24 cellular contexts compared by ENCODE assay signal in the genomic region with DNA sequence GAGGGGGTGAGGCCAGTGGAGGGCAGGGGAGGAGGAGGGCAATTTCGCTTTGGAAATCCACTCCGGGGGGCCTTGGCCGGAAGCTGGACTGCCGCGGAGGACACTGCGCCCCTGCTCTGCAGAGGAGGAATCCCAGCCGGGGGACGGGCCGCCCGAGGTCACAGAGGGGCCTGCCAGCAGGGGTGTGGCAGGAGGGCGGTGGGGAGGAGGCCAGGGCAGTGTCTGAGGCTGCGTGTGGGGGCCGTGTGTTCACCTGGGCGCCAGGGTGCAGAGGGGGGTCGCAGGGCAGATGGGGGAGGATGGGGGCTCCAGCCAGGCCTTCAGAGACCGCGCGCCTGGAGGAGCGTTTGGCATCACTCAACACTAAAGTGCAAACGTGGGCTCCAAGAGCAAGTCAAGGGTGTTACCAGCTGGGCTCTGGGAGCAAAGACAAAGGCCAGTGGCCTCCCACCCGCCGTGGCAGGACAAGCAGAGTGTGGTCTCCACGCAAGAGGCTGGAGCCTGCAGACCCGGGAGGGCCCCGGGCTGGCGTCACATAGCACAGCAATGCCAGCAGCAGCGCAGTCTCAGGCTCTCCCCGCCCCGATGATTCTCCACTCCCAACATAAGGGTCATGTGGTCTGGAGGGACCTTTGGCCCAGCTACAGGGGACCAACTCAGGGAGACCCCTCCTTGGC. TPM values are rescaled to one million over a fixed set of nuclear protein-coding genes. Genes with fewer than 3 reads are reported as not detected.
A peak's percentile ranks its signal among the peaks of the same experiment; 100 is the strongest.
DNase-seq lines count a peak whose midpoint lies in the region; ATAC-seq, FAIRE-seq and TF ChIP-seq lines count a peak whose summit lies in the region.
"Had no signal": no experiment of that assay in that cellular context is flagged by ENCODE, and none has a peak within 500 bp of the region (broad histone marks: within the 10 kb centered on the region; RNA-seq: fewer than 3 reads in every experiment).

No MANE protein-coding gene starts in this region.

- POLR2A ChIA-PET in HepG2 (lab: Yijun Ruan, JAX), result no interaction called here
- POLR2A ChIA-PET in K562 (lab: Yijun Ruan, JAX), result interaction anchor here (0.7 to 0.8 kb wide), 3 partner anchors 16 to 458 kb away, joined by 3 read pairs; no protein-coding TSS in a partner anchor

- H3K4me3 ChIP-seq in HepG2 (replicated peaks in 1 of 3; ENCODE audit: insufficient read depth in 1 of 3, low read depth in 2 of 3, low read length in 3 of 3) (peak overlapping the region in 1 of 3 experiments; percentile 29; a peak in 1 of 6 replicates), right lobe of liver (no peak overlapping the region), K562 (no peak overlapping the region), gastroesophageal sphincter (no peak overlapping the region), vagina (no peak overlapping the region), heart right ventricle (no peak overlapping the region)
- H3K4me3 ChIP-seq: SJCRH30 had no signal

- DNase-seq in HepG2 (ENCODE audit: low spot score), result no peak
- no peak for DNase-seq in right lobe of liver
- DNase-seq in K562 (ENCODE audit: extremely low read depth in 1 of 4, low spot score in 3 of 4), result peak in 2 of 4 experiments; percentile 62 to 65
- no peak for DNase-seq in vagina (ENCODE audit: extremely low spot score in 2 of 2)
- DNase-seq in heart right ventricle, result no peak
- DNase-seq: 8988T, ACHN, Calu3, DMS79 treated with DMSO at 0.1 percent for 48 hours, GF-D8, MM.1S, NCI-H2029, NCI-H446 treated with DMSO at 0.1 percent for 48 hours, NCI-H526, NCI-H82, SJCRH30 had no signal

- no peaks in the 10 kb centered on the region for H3K9me3 ChIP-seq in HepG2 (ENCODE audit: low read length)
- H3K9me3 ChIP-seq in right lobe of liver, result no peaks in the 10 kb centered on the region
- H3K9me3 ChIP-seq in K562 (replicated peaks; ENCODE audit: control insufficient read depth, insufficient read depth, low read depth, low read length), result 0 out of 2 replicates have a peak, but pooled peaks cover 3% of the 10 kb centered on the region
- H3K9me3 ChIP-seq in gastroesophageal sphincter, result no peaks in the 10 kb centered on the region
- H3K9me3 ChIP-seq in vagina, result no peaks in the 10 kb centered on the region
- no peaks in the 10 kb centered on the region for H3K9me3 ChIP-seq in heart right ventricle
- H3K9me3 ChIP-seq: SJCRH30 had no signal

- no peak overlapping the region for H3K27ac ChIP-seq in HepG2 (ENCODE audit: extremely low read length, insufficient read depth, low read length)
- no peak overlapping the region for H3K27ac ChIP-seq in right lobe of liver
- H3K27ac ChIP-seq in K562 (ENCODE audit: extremely low read depth, low read depth, low read length), result no peak overlapping the region
- no peak overlapping the region for H3K27ac ChIP-seq in gastroesophageal sphincter
- H3K27ac ChIP-seq in vagina, result peak overlapping the region; percentile 68
- H3K27ac ChIP-seq in heart right ventricle, result no peak overlapping the region
- H3K27ac ChIP-seq: KMS-11, SJCRH30 had no signal

- TF ChIP-seq RAD21 in HepG2 (CRISPR knock-in tag; IDR thresholded peaks at IDR 0.05) (no peak), K562 (CRISPR knock-in tag; conservative IDR thresholded peaks at IDR 0.05 in 1 of 2, IDR thresholded peaks at IDR 0.05 in 1 of 2) (no peak)

- H3K4me1 ChIP-seq in HepG2 (ENCODE audit: insufficient read depth, low read length), result peaks cover 55% of the 10 kb centered on the region
- no peaks in the 10 kb centered on the region for H3K4me1 ChIP-seq in right lobe of liver
- H3K4me1 ChIP-seq in K562 (replicated peaks in 1 of 2; ENCODE audit: control insufficient read depth in 2 of 2, insufficient read depth in 2 of 2, low read length in 2 of 2), result peaks cover 0 to 42% of the 10 kb centered on the region in 2 experiments; a peak in 3 of 5 replicates
- no peaks in the 10 kb centered on the region for H3K4me1 ChIP-seq in gastroesophageal sphincter
- H3K4me1 ChIP-seq in vagina, result peaks cover 8% of the 10 kb centered on the region
- H3K4me1 ChIP-seq in heart right ventricle, result no peaks in the 10 kb centered on the region
- H3K4me1 ChIP-seq: SJCRH30 had no signal

- TF ChIP-seq POLR2A in HepG2 (IDR thresholded peaks at IDR 0.05; ENCODE audit: insufficient read depth in 1 of 2, low read depth in 2 of 2, low read length in 2 of 2) (no peak), right lobe of liver (IDR thresholded peaks at IDR 0.05) (no peak), K562 (conservative IDR thresholded peaks at IDR 0.05) (no peak), gastroesophageal sphincter (IDR thresholded peaks at IDR 0.05) (no peak), vagina (IDR thresholded peaks at IDR 0.05) (no peak)

- H3K9ac ChIP-seq in HepG2 (ENCODE audit: insufficient read depth, low read depth, low read length) (no peak overlapping the region), K562 (ENCODE audit: insufficient read depth in 1 of 2, low read depth in 2 of 2, low read length in 2 of 2) (peak overlapping the region in 1 of 2 experiments; percentile 60; a peak in 2 of 4 replicates)
- H3K9ac ChIP-seq: KMS-11 had no signal

- WGBS in HepG2 (ENCODE audit: low lambda C conversion rate), result 75% methylated on average over 13 of the region's 29 CpGs
- 77% methylated on average over 7 of the region's 29 CpGs for WGBS in right lobe of liver (ENCODE audit: insufficient coverage, low coverage, low lambda C conversion rate, missing lambda C conversion rate)
- WGBS in K562 (ENCODE audit: insufficient coverage, low coverage, missing lambda C conversion rate), result 26% methylated on average over 29 of the region's 29 CpGs
- 69% methylated on average over 12 of the region's 29 CpGs; no CpG with 5 or more reads in 1 of the 2 donors for WGBS in gastroesophageal sphincter (ENCODE audit: low coverage in 1 of 2), 2 donors
- WGBS in heart right ventricle, 2 donors, result 76 to 82% methylated on average over 29 of the region's 29 CpGs

- H3K27me3 ChIP-seq in HepG2 (ENCODE audit: control insufficient read depth in 1 of 2, insufficient read depth in 2 of 2, low read length in 2 of 2), result peaks cover 0 to 3% of the 10 kb centered on the region in 2 experiments; a peak in 1 of 5 replicates
- H3K27me3 ChIP-seq in right lobe of liver, result no peaks in the 10 kb centered on the region
- H3K27me3 ChIP-seq in K562 (ENCODE audit: control insufficient read depth in 2 of 2, insufficient read depth in 2 of 2, low read length in 2 of 2), result peaks cover 68 to 78% of the 10 kb centered on the region in 2 experiments
- H3K27me3 ChIP-seq in gastroesophageal sphincter, result peaks cover 41% of the 10 kb centered on the region
- H3K27me3 ChIP-seq in vagina, result no peaks in the 10 kb centered on the region
- H3K27me3 ChIP-seq in heart right ventricle, result peaks cover 0 to 22% (median 0%) of the 10 kb centered on the region in 7 donors
- H3K27me3 ChIP-seq: SJCRH30 had no signal

- TF ChIP-seq EP300 in HepG2 (IDR thresholded peaks at IDR 0.05; ENCODE audit: low read depth in 2 of 2, low read length in 2 of 2), result no peak
- TF ChIP-seq EP300 in HepG2 (CRISPR knock-in tag; IDR thresholded peaks at IDR 0.05; ENCODE audit: borderline replicate concordance), result no peak
- no peak for TF ChIP-seq EP300 in K562 (IDR thresholded peaks at IDR 0.05; ENCODE audit: low read length)
- TF ChIP-seq EP300 in gastroesophageal sphincter (IDR thresholded peaks at IDR 0.05), result no peak

- no peaks in the 10 kb centered on the region for H3K9me1 ChIP-seq in K562 (ENCODE audit: control insufficient read depth, insufficient read depth, low read length)

- CTCF ChIA-PET in HepG2 (lab: Yijun Ruan, JAX; ENCODE audit: low intra/inter-chr PET ratio, low total read pairs) (no interaction called here), K562 (lab: Yijun Ruan, JAX; ENCODE audit: low intra/inter-chr PET ratio) (no interaction called here)

- H4K20me1 ChIP-seq in HepG2 (ENCODE audit: insufficient read depth, low read length), result no peaks in the 10 kb centered on the region
- H4K20me1 ChIP-seq in K562 (replicated peaks; ENCODE audit: control insufficient read depth, insufficient read depth, low read length), result peaks cover 8% of the 10 kb centered on the region; the same call in 1 of the 2 replicates

- no peak for ATAC-seq in HepG2
- no peak for ATAC-seq in right lobe of liver
- ATAC-seq in K562, result 0 out of 3 replicates have a peak, but pooled peaks have one; percentile 3
- ATAC-seq in gastroesophageal sphincter, result peak; percentile 22
- ATAC-seq in GM21528 (IDR thresholded peaks at IDR 0.05; ENCODE audit: low FRiP score, unreplicated experiment), result no peak
- no peak for ATAC-seq in heart right ventricle
- ATAC-seq in HG03565 (IDR thresholded peaks at IDR 0.05; ENCODE audit: unreplicated experiment), result no peak
- ATAC-seq: Panc1 had no signal

- FAIRE-seq in HepG2 (lab: Jason Lieb, UNC), result no peak
- FAIRE-seq in K562 (lab: Jason Lieb, UNC), result no peak
- FAIRE-seq: GM12892, H54, HTR-8/SVneo had no signal

- H3K36me3 ChIP-seq in HepG2 (replicated peaks in 1 of 2; ENCODE audit: control insufficient read depth in 1 of 2, insufficient read depth in 2 of 2, low read length in 2 of 2), result no peaks in the 10 kb centered on the region
- no peaks in the 10 kb centered on the region for H3K36me3 ChIP-seq in right lobe of liver
- H3K36me3 ChIP-seq in K562 (ENCODE audit: control insufficient read depth, insufficient read depth, low read length), result no peaks in the 10 kb centered on the region
- no peaks in the 10 kb centered on the region for H3K36me3 ChIP-seq in gastroesophageal sphincter
- H3K36me3 ChIP-seq in vagina, result no peaks in the 10 kb centered on the region
- H3K36me3 ChIP-seq in heart right ventricle, result no peaks in the 10 kb centered on the region
- H3K36me3 ChIP-seq: SJCRH30 had no signal

- intact Hi-C loops in HepG2 (cut with micrococcal nuclease; ENCODE audit: unreplicated experiment), result no loop called here
- intact Hi-C loops in right lobe of liver (cut with DNase I), result no loop called here
- intact Hi-C loops in K562 (cut with micrococcal nuclease), result no loop called here
- intact Hi-C loops in vagina (cut with DNase I), result no loop called here
- intact Hi-C loops in heart right ventricle (cut with DNase I), result no loop called here

- no TSS peak for BruUV-seq in HepG2 (replicated peaks; lab: Mats Ljungman, UMichigan)
- no TSS peak for BruUV-seq in K562 (replicated peaks; lab: Mats Ljungman, UMichigan)

- TF ChIP-seq CTCF in HepG2 (CRISPR knock-in tag; IDR thresholded peaks at IDR 0.05), result no peak
- no peak for TF ChIP-seq CTCF in right lobe of liver (IDR thresholded peaks at IDR 0.05)
- TF ChIP-seq CTCF in K562 (IDR thresholded peaks at IDR 0.05 in 2 of 3, conservative IDR thresholded peaks at IDR 0.05 in 1 of 3; ENCODE audit: insufficient read depth in 2 of 3, low read depth in 1 of 3, low read length in 3 of 3), result no peak
- no peak for TF ChIP-seq CTCF in gastroesophageal sphincter (IDR thresholded peaks at IDR 0.05)
- no peak for TF ChIP-seq CTCF in vagina (IDR thresholded peaks at IDR 0.05)
- TF ChIP-seq CTCF in heart right ventricle (IDR thresholded peaks at IDR 0.05), result no peak

- in situ Hi-C loops in HepG2 (cut with HindIII; ENCODE audit: extremely low pct_ligation_motif_present, low pct_unique_long_range_greater_than_20kb) (no loop called here), K562 (cut with MboI) (no loop called here)

- H2AFZ ChIP-seq in HepG2 (ENCODE audit: low read length), result no peak overlapping the region
- H2AFZ ChIP-seq in K562 (ENCODE audit: low read depth, low read length), result no peak overlapping the region

- H3K4me2 ChIP-seq in HepG2 (ENCODE audit: low read depth, low read length) (peak overlapping the region; percentile 86), K562 (ENCODE audit: insufficient read depth, low read length) (no peak overlapping the region)
- H3K4me2 ChIP-seq: KMS-11 had no signal

- H3K79me2 ChIP-seq in HepG2 (ENCODE audit: insufficient read depth, low read length) (no peaks in the 10 kb centered on the region), K562 (ENCODE audit: control insufficient read depth, insufficient read depth, low read length) (no peaks in the 10 kb centered on the region)

RNA-seq across cellular contexts. Expression of gene DNAJB6, which starts 45.3 kb away (rescaled TPM):
- total RNA-seq in HepG2 (2016; rRNA removed; fragmentation: Illumina TruSeq; extraction: Trizol), result 53.9 and 72.9 TPM in 2 replicates
- 51.7 and 58.5 TPM in 2 replicates for total RNA-seq in HepG2 (2016; cell fraction: cytosol; rRNA removed; fragmentation: Illumina TruSeq; extraction: Trizol; ENCODE audit: low read depth)
- total RNA-seq in HepG2 (2016; cell fraction: insoluble cytoplasmic fraction; rRNA removed; fragmentation: Illumina TruSeq; extraction: Trizol), result 57.3 and 66.0 TPM in 2 replicates
- total RNA-seq in HepG2 (2016; cell fraction: membrane; rRNA removed; fragmentation: Illumina TruSeq; extraction: Trizol), result 37.1 and 38.2 TPM in 2 replicates
- 31.6 and 33.1 TPM in 2 replicates for total RNA-seq in HepG2 (2016; cell fraction: nucleus; rRNA removed; fragmentation: Illumina TruSeq; extraction: Trizol)
- polyA plus RNA-seq in HepG2 (2011; rRNA removed), result 27.1 and 29.9 TPM in 2 replicates
- 14.8 and 23.9 TPM in 2 replicates for polyA plus RNA-seq in HepG2 (2011; cell fraction: cytosol; rRNA removed)
- polyA plus RNA-seq in HepG2 (2011; cell fraction: nucleus; rRNA removed), result 22.1 and 25.2 TPM in 2 replicates
- polyA plus RNA-seq in HepG2 (2012), result 61.9 and 67.0 TPM in 2 replicates
- 15.6 and 19.2 TPM in 2 replicates for polyA plus RNA-seq in HepG2 (2016; cell fraction: cytosol; fragmentation: Illumina TruSeq; extraction: Trizol; ENCODE audit: low read depth)
- polyA plus RNA-seq in HepG2 (2016; cell fraction: insoluble cytoplasmic fraction; fragmentation: Illumina TruSeq; extraction: Trizol; ENCODE audit: low read depth), result 96.0 and 98.3 TPM in 2 replicates
- polyA plus RNA-seq in HepG2 (2016; cell fraction: membrane; fragmentation: Illumina TruSeq; extraction: Trizol; ENCODE audit: low read depth), result 29.1 and 33.0 TPM in 2 replicates
- 55.8 and 62.6 TPM in 2 replicates for polyA plus RNA-seq in HepG2 (2016; cell fraction: nucleus; fragmentation: Illumina TruSeq; extraction: Trizol; ENCODE audit: insufficient read depth, low read depth)
- polyA minus RNA-seq in HepG2 (2011; rRNA and poly(A)+ RNA removed; ENCODE audit: low replicate concordance), result 18.1 and 22.3 TPM in 2 replicates
- polyA minus RNA-seq in HepG2 (2011; cell fraction: cytosol; rRNA and poly(A)+ RNA removed), result 25.6 and 28.2 TPM in 2 replicates
- 43.9 and 51.2 TPM in 2 replicates for polyA minus RNA-seq in HepG2 (2011; cell fraction: nucleus; rRNA and poly(A)+ RNA removed)
- 10 to 100 TPM; 24.5 to 38.0 (median 35.2) TPM for total RNA-seq in right lobe of liver
- 136 and 330 TPM in 2 replicates for total RNA-seq in K562 (2011; cell fraction: chromatin; rRNA removed; ENCODE audit: low replicate concordance)
- 82.5 and 83.7 TPM in 2 replicates for total RNA-seq in K562 (2011; cell fraction: nucleolus; rRNA removed)
- 139 and 175 TPM in 2 replicates for total RNA-seq in K562 (2011; cell fraction: nucleoplasm; rRNA removed)
- 116 and 147 TPM in 2 replicates for total RNA-seq in K562 (2014; rRNA removed)
- total RNA-seq in K562 (2014; rRNA removed; fragmentation: Illumina TruSeq; extraction: Trizol), result 135 and 158 TPM in 2 replicates
- total RNA-seq in K562 (2015; rRNA removed; fragmentation: Illumina TruSeq; extraction: Trizol), result 132 and 149 TPM in 2 replicates
- 128 and 131 TPM in 2 replicates for total RNA-seq in K562 (2021)
- polyA plus RNA-seq in K562 (2011; rRNA removed), result 63.1 and 84.5 TPM in 2 replicates
- polyA plus RNA-seq in K562 (2011; cell fraction: cytosol; rRNA removed), result 30.0 and 41.8 TPM in 2 replicates
- polyA plus RNA-seq in K562 (2011; cell fraction: nucleus; rRNA removed), result 45.6 and 48.0 TPM in 2 replicates
- polyA plus RNA-seq in K562 (2012), result 109 and 130 TPM in 2 replicates
- 158 and 225 TPM in 2 replicates for polyA plus RNA-seq in K562 (2014; fragmentation: Illumina TruSeq; extraction: Trizol)
- polyA plus RNA-seq in K562 (2014; fragmentation: Nextera tagmentation; extraction: Ambion mirVana), result 100 to 1,000 TPM in 1 of 2 experiments, 10 to 100 TPM in 1; 96.6 to 100 TPM
- polyA plus RNA-seq in K562 (2014; rRNA removed), result 135 and 158 TPM in 2 replicates
- 60.6 and 70.5 TPM in 2 replicates for polyA minus RNA-seq in K562 (2011; rRNA and poly(A)+ RNA removed)
- polyA minus RNA-seq in K562 (2011; cell fraction: cytosol; rRNA and poly(A)+ RNA removed), result 59.2 and 63.5 TPM in 2 replicates
- polyA minus RNA-seq in K562 (2011; cell fraction: nucleus; rRNA and poly(A)+ RNA removed), result 39.3 and 44.5 TPM in 2 replicates
- total RNA-seq in gastroesophageal sphincter, result 100 to 1,000 TPM; 117 to 195 (median 148) TPM
- total RNA-seq in vagina, result 93.1 TPM
- 100 to 1,000 TPM; 144 to 200 (median 188) TPM for total RNA-seq in heart right ventricle
- 100 to 1,000 TPM; 114 to 117 TPM for polyA plus RNA-seq in heart right ventricle

Comparison
In these comparisons a context has a peak if more than half of its experiments do, and no peak if none do; other contexts are left out.
1. ATAC-seq: peak in K562 (single experiment) and gastroesophageal sphincter (single experiment); none in HepG2 (single experiment), right lobe of liver (0 of 4), GM21528 (single experiment), heart right ventricle (0 of 8) and HG03565 (single experiment).
2. Of the 241 proteins assayed by ChIP-seq in both HepG2 and K562: peak only in HepG2: none; only in K562: PCBP1 and ZBTB7A; in both: none; in neither: 239.